8 cellular contexts compared by ENCODE assay signal in the genomic region with DNA sequence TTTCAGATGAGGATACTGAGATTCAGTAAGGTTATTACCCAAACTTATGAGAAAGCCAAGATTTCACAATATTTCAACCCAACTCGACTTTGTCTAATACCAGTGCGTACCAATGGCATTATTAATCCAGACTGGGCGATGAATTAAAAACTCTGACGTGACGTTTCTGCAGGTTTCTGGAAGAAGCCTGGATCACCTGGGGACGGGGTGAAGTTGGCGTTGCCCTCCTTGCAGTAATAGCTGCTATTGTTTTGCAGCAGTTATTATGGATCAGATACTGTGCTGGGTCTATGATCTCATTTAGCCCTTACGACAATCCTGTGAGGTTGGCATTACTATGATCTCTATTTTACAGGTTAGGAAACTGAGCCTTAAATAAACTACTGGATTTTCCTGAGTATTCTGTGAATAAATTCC. TPM values are rescaled to one million over a fixed set of nuclear protein-coding genes. Genes with fewer than 3 reads are reported as not detected.
A peak's percentile ranks its signal among the peaks of the same experiment; 100 is the strongest.
DNase-seq lines count a peak whose midpoint lies in the region; ATAC-seq and TF ChIP-seq lines count a peak whose summit lies in the region.

No MANE protein-coding gene starts in this region.

- H3K4me3 ChIP-seq in SJSA1 (peak overlapping the region; percentile 73), fibroblast of lung (replicated peaks in 1 of 4; ENCODE audit: control extremely low read depth in 1 of 4, insufficient read depth in 1 of 4, low read depth in 3 of 4, low read length in 4 of 4) (peak overlapping the region; percentile 87 to 97 (median 90)), neuronal stem cell (ENCODE audit: low read length in 2 of 2) (peak overlapping the region; percentile 73 to 93)

- peaks cover 16% of the 10 kb centered on the region for H3K79me1 ChIP-seq in H9 (ENCODE audit: insufficient read depth, low read depth, low read length, poor library complexity, severe bottlenecking)
- peaks cover 4% of the 10 kb centered on the region for H3K79me1 ChIP-seq in neuronal stem cell (ENCODE audit: low read depth, low read length)

- peak overlapping the region; percentile 98 to 99 for H3K4me3 Mint-ChIP-seq in H9

- no peak overlapping the region for H4K8ac ChIP-seq in H9 (replicated peaks; ENCODE audit: insufficient read length, low read depth, low read length)
- no peak overlapping the region for H4K8ac ChIP-seq in neuronal stem cell (ENCODE audit: low read depth, low read length)

- H2BK5ac ChIP-seq in H9 (ENCODE audit: insufficient read length, low read length) = no peak overlapping the region
- no peak overlapping the region for H2BK5ac ChIP-seq in neuronal stem cell (ENCODE audit: low read length)

- peaks cover 2% of the 10 kb centered on the region; the same call in 1 of the 2 replicates for H3K27me3 ChIP-seq in H9 (ENCODE audit: insufficient read depth, low read length)
- H3K27me3 ChIP-seq in SJSA1 (replicated peaks) = no peaks in the 10 kb centered on the region
- no peaks in the 10 kb centered on the region for H3K27me3 ChIP-seq in fibroblast of lung (ENCODE audit: control insufficient read depth, insufficient read depth, low read length)
- H3K27me3 ChIP-seq in neuronal stem cell (ENCODE audit: control insufficient read depth in 3 of 3, insufficient read depth in 3 of 3, low read depth in 1 of 3, low read length in 3 of 3) = no peaks in the 10 kb centered on the region

- H2BK12ac ChIP-seq in H9 (ENCODE audit: insufficient read length, low read depth, low read length) (no peak overlapping the region), neuronal stem cell (ENCODE audit: low read length) (no peak overlapping the region)

- H3K27me3 Mint-ChIP-seq in H9 (ENCODE audit: low read depth) = no peaks in the 10 kb centered on the region

- H3K9ac ChIP-seq in H9 (ENCODE audit: extremely low read depth, insufficient read length, low read length) (peak overlapping the region; percentile 66), fibroblast of lung (ENCODE audit: insufficient read depth, low read length) (peak overlapping the region; percentile 97), neuronal stem cell (ENCODE audit: low read depth, low read length, poor library complexity) (peak overlapping the region; percentile 50)

- no peak overlapping the region for H3K56ac ChIP-seq in H9 (ENCODE audit: insufficient read length, low read depth, low read length)

- H4K20me1 ChIP-seq in H9 (ENCODE audit: control insufficient read depth, insufficient read depth, insufficient read length) (no peaks in the 10 kb centered on the region), fibroblast of lung (ENCODE audit: control insufficient read depth, extremely low read depth, insufficient read depth, low read length) (no peaks in the 10 kb centered on the region)

- peaks cover 10% of the 10 kb centered on the region for H3K23me2 ChIP-seq in H9 (ENCODE audit: insufficient read length, low read depth, low read length, poor library complexity, severe bottlenecking)

- peak; percentile 12 for DNase-seq in Daoy (ENCODE audit: low read depth)
- DNase-seq in H9 = no peak
- DNase-seq in SJSA1 (ENCODE audit: low read depth in 1 of 2, low spot score in 2 of 2) = no peak
- peak in 1 of 2 donors; percentile 62 for DNase-seq in fibroblast of lung (ENCODE audit: low read depth in 2 of 2)
- DNase-seq in neuronal stem cell (ENCODE audit: low spot score) = no peak
- DNase-seq in AG08395 (ENCODE audit: low spot score) = no peak
- no peak for DNase-seq in mucosa of gallbladder (ENCODE audit: low spot score)

- no peak overlapping the region for H3K4ac ChIP-seq in H9 (ENCODE audit: low read depth, low read length)
- no peak overlapping the region for H3K4ac ChIP-seq in neuronal stem cell (ENCODE audit: low read length)

- no peaks in the 10 kb centered on the region for H3K4me1 ChIP-seq in H9 (ENCODE audit: insufficient read depth, low read length)
- H3K4me1 ChIP-seq in SJSA1 (replicated peaks) = peaks cover 26% of the 10 kb centered on the region
- H3K4me1 ChIP-seq in fibroblast of lung (ENCODE audit: control insufficient read depth, extremely low read depth, insufficient read depth, low read length) = peaks cover 7% of the 10 kb centered on the region
- peaks cover 6 to 15% of the 10 kb centered on the region in 2 donors for H3K4me1 ChIP-seq in neuronal stem cell (ENCODE audit: control insufficient read depth in 2 of 2, insufficient read depth in 1 of 2, low read depth in 1 of 2, low read length in 2 of 2)

- H3K27ac ChIP-seq in H9 (ENCODE audit: insufficient read length, low read depth, low read length) = peak overlapping the region; percentile 63
- H3K27ac ChIP-seq in SJSA1 = peak overlapping the region; percentile 84
- H3K27ac ChIP-seq in fibroblast of lung (ENCODE audit: insufficient read depth, low read length) = peak overlapping the region; percentile 96
- peak overlapping the region; percentile 98 for H3K27ac ChIP-seq in neuronal stem cell (replicated peaks; ENCODE audit: low read length)

- H3K27ac Mint-ChIP-seq in H9 = peak overlapping the region; percentile 100

- H4K91ac ChIP-seq in H9 (ENCODE audit: insufficient read length, low read depth, low read length) = no peak overlapping the region
- no peak overlapping the region for H4K91ac ChIP-seq in neuronal stem cell (ENCODE audit: low read depth, low read length, poor library complexity)

- H3K23ac ChIP-seq in H9 (ENCODE audit: insufficient read length, low read depth, low read length) (no peak overlapping the region), neuronal stem cell (ENCODE audit: low read depth, low read length, poor library complexity) (no peak overlapping the region)

- no peaks in the 10 kb centered on the region for H3K9me3 Mint-ChIP-seq in H9

- peaks cover 22% of the 10 kb centered on the region for H3K36me3 ChIP-seq in SJSA1
- H3K36me3 ChIP-seq in fibroblast of lung (ENCODE audit: control insufficient read depth, insufficient read depth, low read length) = peaks cover 5% of the 10 kb centered on the region
- peaks cover 6 to 41% of the 10 kb centered on the region in 2 donors for H3K36me3 ChIP-seq in neuronal stem cell (replicated peaks in 1 of 2; ENCODE audit: control insufficient read depth in 2 of 2, insufficient read depth in 2 of 2, low read length in 2 of 2)

- peaks cover 19% of the 10 kb centered on the region for H3K79me2 ChIP-seq in H9 (ENCODE audit: insufficient read depth, low read length)
- peaks cover 35% of the 10 kb centered on the region for H3K79me2 ChIP-seq in fibroblast of lung (ENCODE audit: control insufficient read depth, insufficient read depth, low read length)

- peaks cover 5 to 25% (median 19%) of the 10 kb centered on the region in 3 experiments; a peak in 6 of 7 replicates for H3K36me3 Mint-ChIP-seq in H9 (ENCODE audit: insufficient read depth in 1 of 3, low read depth in 3 of 3)

- no peak for ATAC-seq in GM19023 (IDR thresholded peaks at IDR 0.05; ENCODE audit: unreplicated experiment)

- H3K9me3 ChIP-seq in H9 (ENCODE audit: control insufficient read depth, low read depth, low read length) (no peaks in the 10 kb centered on the region), SJSA1 (replicated peaks) (no peaks in the 10 kb centered on the region), fibroblast of lung (ENCODE audit: control insufficient read depth, insufficient read depth, low read depth, low read length) (no peaks in the 10 kb centered on the region), neuronal stem cell (replicated peaks in 1 of 2; ENCODE audit: control insufficient read depth in 2 of 2, insufficient read depth in 1 of 2, low read depth in 1 of 2, low read length in 2 of 2) (no peaks in the 10 kb centered on the region)

- H2BK20ac ChIP-seq in H9 (ENCODE audit: low read depth, low read length, poor library complexity, severe bottlenecking) = no peak overlapping the region

- TF ChIP-seq CTCF in H9 (conservative IDR thresholded peaks at IDR 0.05) (no peak), fibroblast of lung (conservative IDR thresholded peaks at IDR 0.05 in 1 of 2, IDR thresholded peaks at IDR 0.05 in 1 of 2; ENCODE audit: low read depth in 1 of 2, low read length in 2 of 2) (no peak)

- no peak overlapping the region for H3K14ac ChIP-seq in H9 (ENCODE audit: insufficient read depth, low read length)
- H3K14ac ChIP-seq in neuronal stem cell (ENCODE audit: low read length) = no peak overlapping the region

- no peak overlapping the region for H2AFZ ChIP-seq in H9 (ENCODE audit: low read length)
- peak overlapping the region; percentile 69 for H2AFZ ChIP-seq in fibroblast of lung (ENCODE audit: low read length)
- peak overlapping the region; percentile 93 for H2AFZ ChIP-seq in neuronal stem cell (ENCODE audit: low read length)

- H2AK5ac ChIP-seq in H9 (ENCODE audit: insufficient read length, low read length) = no peak overlapping the region
- H2AK5ac ChIP-seq in neuronal stem cell (ENCODE audit: low read depth, low read length) = no peak overlapping the region

- peak overlapping the region; percentile 95 for H3K4me2 ChIP-seq in H9 (ENCODE audit: insufficient read depth, insufficient read length, low read length)
- peak overlapping the region; percentile 94 for H3K4me2 ChIP-seq in fibroblast of lung (ENCODE audit: extremely low read depth, insufficient read depth, low read length)
- H3K4me2 ChIP-seq in neuronal stem cell (ENCODE audit: insufficient read depth, low read length, poor library complexity, severe bottlenecking) = peak overlapping the region; percentile 66

- H2BK120ac ChIP-seq in H9 (ENCODE audit: low read depth, low read length, poor library complexity, severe bottlenecking) (no peak overlapping the region), neuronal stem cell (ENCODE audit: low read depth, low read length) (no peak overlapping the region)

- H4K5ac ChIP-seq in H9 (ENCODE audit: insufficient read length, low read depth, low read length) = no peak overlapping the region

- H3K18ac ChIP-seq in H9 (ENCODE audit: insufficient read length, low read depth, low read length) (no peak overlapping the region), neuronal stem cell (ENCODE audit: low read length) (no peak overlapping the region)

- H2BK15ac ChIP-seq in H9 (ENCODE audit: low read depth, low read length) (no peak overlapping the region), neuronal stem cell (ENCODE audit: low read length) (no peak overlapping the region)

- WGBS in H9 (ENCODE audit: extremely low coverage, insufficient read length, low lambda C conversion rate) = no CpG with 5 or more reads among the region's 8 CpGs
- no CpG with 5 or more reads among the region's 8 CpGs for WGBS in neuronal stem cell (ENCODE audit: extremely low coverage in 2 of 2, insufficient read length in 2 of 2, insufficient replicate concordance in 1 of 2), 2 donors

- no peak overlapping the region for H3T11ph ChIP-seq in H9 (ENCODE audit: low read length)

- peaks cover 23 to 29% of the 10 kb centered on the region in 2 experiments for H3K4me1 Mint-ChIP-seq in H9

RNA-seq across cellular contexts. Expression of a gene that starts 0.6 kb away (rescaled TPM):
- 50.2 and 57.8 TPM in 2 replicates for total RNA-seq in Daoy (2014; rRNA removed; shearing (Covaris generic))
- total RNA-seq in H9 (2021) (34.3 and 34.6 TPM in 2 replicates), fibroblast of lung (22.5 and 23.9 TPM in 2 replicates), mucosa of gallbladder (18.8 TPM)
- total RNA-seq in SJSA1 (2014; rRNA removed; shearing (Covaris generic)) = 38.0 and 41.2 TPM in 2 replicates
- polyA plus RNA-seq in fibroblast of lung = 18.7 and 19.4 TPM in 2 replicates
- 13.1 and 14.2 TPM in 2 replicates for polyA plus RNA-seq in fibroblast of lung (2012)
- polyA minus RNA-seq in fibroblast of lung (ENCODE audit: low replicate concordance) = 2.7 and 4.1 TPM in 2 replicates
- polyA plus RNA-seq in neuronal stem cell (2013, experiment 1 of 2) = 32.0 TPM
- polyA plus RNA-seq in neuronal stem cell (2013, experiment 2 of 2) = 33.0 TPM

RNA-seq across cellular contexts. Expression of a gene that starts 44.5 kb away (rescaled TPM):
- total RNA-seq in Daoy (2014; rRNA removed; shearing (Covaris generic)) = not detected in 2 replicates
- total RNA-seq in H9 (2021) (not detected in 2 replicates), fibroblast of lung (under 0.01 TPM in 1 of 2 replicates, not detected in the other), mucosa of gallbladder (not detected)
- total RNA-seq in SJSA1 (2014; rRNA removed; shearing (Covaris generic)) = not detected in 2 replicates
- not detected in 2 replicates for polyA plus RNA-seq in fibroblast of lung
- polyA plus RNA-seq in fibroblast of lung (2012) = not detected in 2 replicates
- not detected in 2 replicates for polyA minus RNA-seq in fibroblast of lung (ENCODE audit: low replicate concordance)
- not detected for polyA plus RNA-seq in neuronal stem cell (2013, experiment 1 of 2)
- not detected for polyA plus RNA-seq in neuronal stem cell (2013, experiment 2 of 2)
